24 cellular contexts compared by ENCODE assay signal in the genomic region with DNA sequence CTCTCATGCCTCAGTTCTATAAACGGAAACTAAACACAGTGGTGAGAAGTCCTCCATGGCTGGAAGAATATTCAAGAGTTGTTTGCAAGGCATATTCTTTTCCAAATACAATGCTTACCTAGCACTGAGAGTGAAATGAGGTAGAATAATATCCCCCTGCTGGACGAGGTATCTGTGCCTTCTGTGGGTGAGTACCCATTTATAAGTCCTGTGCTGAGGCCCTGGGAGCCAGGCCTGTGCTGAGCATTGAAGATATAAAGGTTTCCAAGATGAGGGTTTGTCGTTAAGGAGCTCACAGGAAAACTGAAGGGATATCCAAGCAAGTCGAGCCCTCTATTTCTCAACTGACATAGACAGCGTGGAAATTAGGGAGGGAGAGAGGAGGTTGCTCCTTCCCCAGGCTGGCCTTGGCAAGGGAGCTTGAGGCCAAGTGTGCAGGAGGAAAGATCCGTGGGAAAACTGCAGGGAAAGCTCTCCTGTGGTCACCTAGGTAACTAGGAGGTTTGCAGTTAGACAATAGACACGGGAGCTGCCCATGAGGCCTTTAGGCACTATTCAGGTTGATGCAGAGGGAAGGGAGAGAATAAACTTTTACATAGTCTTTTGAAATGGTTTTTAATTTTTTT. TPM values are rescaled to one million over a fixed set of nuclear protein-coding genes. Genes with fewer than 3 reads are reported as not detected.
DNase-seq lines count a peak whose midpoint lies in the region; ATAC-seq, FAIRE-seq and TF ChIP-seq lines count a peak whose summit lies in the region.
"Had no signal": no experiment of that assay in that cellular context is flagged by ENCODE, and none has a peak within 500 bp of the region (broad histone marks: within the 10 kb centered on the region; RNA-seq: fewer than 3 reads in every experiment).

No MANE protein-coding gene starts in this region.

- H3K23ac ChIP-seq in H1 (ENCODE audit: insufficient read length), result no peak overlapping the region

- DNase-seq in Right ventricle myocardium inferior (ENCODE audit: missing footprints), result no peak
- DNase-seq in cardiac septum (ENCODE audit: low spot score), result no peak
- DNase-seq in H1 (ENCODE audit: low read depth in 1 of 2, low spot score in 2 of 2), result no peak
- no peak for DNase-seq in transverse colon
- no peak for DNase-seq in NCI-H82 (lab: John Stamatoyannopoulos, UW)
- DNase-seq: activated CD4-positive, alpha-beta T cell treated with anti-CD3 and anti-CD28 coated beads, Interleukin-2, amount 10 ng/mL, durations not matched to agents 24 days and 14 days; activated gamma-delta T cell treated with Interleukin-2 at 50 U/mL for 16 hours; activated T-cell treated with anti-CD3 and anti-CD28 coated beads, Interleukin-2, amount 50 U/mL, for 24 hours; brain microvascular endothelial cell; CD8-positive, alpha-beta memory T cell; DMS 273 treated with DMSO at 0.1 percent for 48 hours; effector memory CD4-positive, alpha-beta T cell; foreskin fibroblast; GM23248; NCI-H187 treated with DMSO at 0.1 percent for 48 hours; stimulated activated CD4-positive, alpha-beta T cell treated with anti-CD3 and anti-CD28 coated beads, Interleukin-2, amount 100 ng/mL, for 24 hours; WERI-Rb-1 had no signal

- H3K36me3 ChIP-seq in H1 (ENCODE audit: control insufficient read depth in 2 of 4, insufficient read depth in 4 of 4, low read length in 3 of 4), result no peaks in the 10 kb centered on the region
- no peaks in the 10 kb centered on the region for H3K36me3 ChIP-seq in muscle layer of duodenum (ENCODE audit: control insufficient read depth in 1 of 2, insufficient read depth in 2 of 2, low read length in 2 of 2)
- no peaks in the 10 kb centered on the region for H3K36me3 ChIP-seq in stomach smooth muscle (ENCODE audit: control insufficient read depth in 2 of 2, insufficient read depth in 2 of 2, low read length in 2 of 2)
- no peaks in the 10 kb centered on the region for H3K36me3 ChIP-seq in transverse colon
- H3K36me3 ChIP-seq: brain microvascular endothelial cell, tibial nerve, WERI-Rb-1 had no signal

- no peak overlapping the region for H3K4ac ChIP-seq in H1 (replicated peaks; ENCODE audit: insufficient read length, low read depth, low read length)

- TF ChIP-seq EP300 in H1 (IDR thresholded peaks at IDR 0.05; ENCODE audit: borderline replicate concordance in 1 of 2, low read depth in 2 of 2, low read length in 2 of 2), result no peak
- no peak for TF ChIP-seq EP300 in transverse colon (IDR thresholded peaks at IDR 0.05; ENCODE audit: low read depth)

- POLR2A ChIA-PET in H1 (lab: Charles Lee; ENCODE audit: partially characterized antibody), result interaction anchor here (1.2 kb wide), 1 partner anchor 21 kb away, joined by 3 read pairs; no protein-coding TSS in a partner anchor

- H3K4me3 ChIP-seq in H1 (ENCODE audit: extremely low read depth in 1 of 4, insufficient read depth in 2 of 4, low read depth in 3 of 4, low read length in 4 of 4) (no peak overlapping the region), muscle layer of duodenum (ENCODE audit: low read depth in 1 of 2, low read length in 2 of 2) (no peak overlapping the region), stomach smooth muscle (ENCODE audit: low read length in 2 of 2) (no peak overlapping the region), transverse colon (no peak overlapping the region)
- H3K4me3 ChIP-seq: A549, GM23248, tibial nerve had no signal

- no peak overlapping the region for H2BK15ac ChIP-seq in H1 (ENCODE audit: low read length)

- H2BK120ac ChIP-seq in H1 (replicated peaks; ENCODE audit: low read depth, low read length), result no peak overlapping the region

- TF ChIP-seq CTCF in H1 (IDR thresholded peaks at IDR 0.05; ENCODE audit: control extremely low read depth in 1 of 3, insufficient read depth in 1 of 3, low read depth in 1 of 3, low read length in 3 of 3), result no peak
- TF ChIP-seq CTCF in transverse colon (IDR thresholded peaks at IDR 0.05), result no peak

- TF ChIP-seq RAD21 in H1 (IDR thresholded peaks at IDR 0.05 in 1 of 2, conservative IDR thresholded peaks at IDR 0.05 in 1 of 2; ENCODE audit: low read depth in 2 of 2, low read length in 2 of 2), result no peak

- H3K27ac ChIP-seq in H1 (ENCODE audit: low read depth, low read length) (no peak overlapping the region), muscle layer of duodenum (ENCODE audit: low read length) (peak overlapping the region; percentile 4), stomach smooth muscle (ENCODE audit: low read length) (peak overlapping the region; percentile 43), transverse colon (no peak overlapping the region)
- H3K27ac ChIP-seq: A549, brain microvascular endothelial cell, GM23248, tibial nerve, WERI-Rb-1 had no signal

- no peaks in the 10 kb centered on the region; a peak in 1 of 4 replicates for H3K79me2 ChIP-seq in H1 (ENCODE audit: control insufficient read depth in 1 of 2, insufficient read depth in 2 of 2, low read length in 2 of 2)

- H3K4me1 ChIP-seq in H1 (replicated peaks in 1 of 4; ENCODE audit: control insufficient read depth in 3 of 4, insufficient read depth in 4 of 4, low read length in 3 of 4), result no peaks in the 10 kb centered on the region
- peaks cover 7 to 12% of the 10 kb centered on the region in 2 donors for H3K4me1 ChIP-seq in muscle layer of duodenum (ENCODE audit: control insufficient read depth in 1 of 2, insufficient read depth in 2 of 2, low read length in 2 of 2)
- H3K4me1 ChIP-seq in stomach smooth muscle (ENCODE audit: control insufficient read depth, insufficient read depth, low read length), result peaks cover 8% of the 10 kb centered on the region
- H3K4me1 ChIP-seq in transverse colon, result peaks cover 0 to 6% (median 0%) of the 10 kb centered on the region in 4 donors

- H3K9me3 ChIP-seq in H1 (ENCODE audit: insufficient read depth in 2 of 2, low read depth in 1 of 2, low read length in 1 of 2) (no peaks in the 10 kb centered on the region), muscle layer of duodenum (ENCODE audit: control insufficient read depth in 1 of 2, low read length in 2 of 2) (no peaks in the 10 kb centered on the region), stomach smooth muscle (ENCODE audit: control insufficient read depth in 2 of 2, low read length in 2 of 2) (no peaks in the 10 kb centered on the region), transverse colon (no peaks in the 10 kb centered on the region)
- H3K9me3 ChIP-seq: tibial nerve had no signal

- 70% methylated on average over 7 of the region's 7 CpGs; no CpG with 5 or more reads in 1 of the 2 experiments for WGBS in H1 (ENCODE audit: extremely low coverage in 1 of 2, insufficient coverage in 1 of 2, insufficient read length in 1 of 2, insufficient replicate concordance in 2 of 2, low coverage in 1 of 2, low lambda C conversion rate in 2 of 2, missing lambda C conversion rate in 1 of 2), 2 experiments
- WGBS in transverse colon (ENCODE audit: low coverage in 1 of 2), 2 donors, result 56 to 74% methylated on average over 7 of the region's 7 CpGs

- H2BK20ac ChIP-seq in H1 (ENCODE audit: low read length), result no peak overlapping the region

- H3K23me2 ChIP-seq in H1 (ENCODE audit: low read depth, low read length), result no peaks in the 10 kb centered on the region

- peak overlapping the region; percentile 48; the same call in 1 of the 2 replicates for H3K18ac ChIP-seq in H1 (ENCODE audit: extremely low read depth, low read length)

- no peak for TF ChIP-seq POLR2A in H1 (IDR thresholded peaks at IDR 0.05; ENCODE audit: control extremely low read depth in 1 of 2, low read depth in 2 of 2, low read length in 2 of 2)
- TF ChIP-seq POLR2A in transverse colon (IDR thresholded peaks at IDR 0.05), result no peak

- H2AK5ac ChIP-seq in H1 (ENCODE audit: low read depth, low read length), result no peak overlapping the region

- no peak overlapping the region for H3K4me2 ChIP-seq in H1 (ENCODE audit: insufficient read depth in 1 of 2, low read depth in 2 of 2, low read length in 2 of 2)
- H3K4me2 ChIP-seq: A549 had no signal

- no peak overlapping the region for H4K91ac ChIP-seq in H1 (replicated peaks; ENCODE audit: insufficient read length, low read length)

- no peak for FAIRE-seq in H1 (lab: Jason Lieb, UNC)
- FAIRE-seq: A549, colon had no signal

- H4K20me1 ChIP-seq in H1 (replicated peaks in 1 of 2; ENCODE audit: control insufficient read depth in 1 of 2, insufficient read depth in 2 of 2, low read length in 2 of 2), result no peaks in the 10 kb centered on the region

- H4K5ac ChIP-seq in H1 (ENCODE audit: insufficient read length, low read depth, low read length), result no peak overlapping the region

- in situ Hi-C loops in transverse colon (cut with MboI; ENCODE audit: low pct_ligation_motif_present in 1 of 4, low pct_unique_long_range_greater_than_20kb in 1 of 4, low sequenced_read_pairs in 3 of 4), result no loop called here

- H2BK5ac ChIP-seq in H1 (ENCODE audit: low read depth, low read length), result no peak overlapping the region

- H2AFZ ChIP-seq in H1 (ENCODE audit: low read length), result no peak overlapping the region
- H2AFZ ChIP-seq: GM23248 had no signal

- no peaks in the 10 kb centered on the region for H3K79me1 ChIP-seq in H1 (ENCODE audit: low read depth, low read length)

- intact Hi-C loops in Right ventricle myocardium inferior (cut with DNase I), result loop anchor here (5.0 kb wide), 2 partner anchors 33 to 48 kb away; no protein-coding TSS in a partner anchor
- intact Hi-C loops in cardiac septum (cut with DNase I), result no loop called here
- intact Hi-C loops in transverse colon (cut with DNase I; ENCODE audit: low total_unique reads), result loop anchor here (10.0 kb wide), 1 partner anchor 1360 kb away; no protein-coding TSS in a partner anchor

- H3K14ac ChIP-seq in H1 (ENCODE audit: insufficient read length), result no peak overlapping the region

- no peak overlapping the region for H2BK12ac ChIP-seq in H1 (ENCODE audit: low read depth, low read length)

- H3K9ac ChIP-seq in H1 (replicated peaks in 1 of 4; ENCODE audit: extremely low read depth in 1 of 4, low read depth in 3 of 4, low read length in 3 of 4), result no peak overlapping the region
- peak overlapping the region in 1 of 2 donors; percentile 6 for H3K9ac ChIP-seq in stomach smooth muscle (ENCODE audit: low read length in 2 of 2)
- H3K9ac ChIP-seq: GM23248 had no signal

- CTCF ChIA-PET in H1 (lab: Charles Lee; ENCODE audit: partially characterized antibody), result interaction anchor here (0.7 to 0.8 kb wide), 3 partner anchors 8 to 700 kb away, joined by 3 to 4 read pairs (median 3); no protein-coding TSS in a partner anchor

- ATAC-seq in Right ventricle myocardium inferior (peak; percentile 55), HG02840 (IDR thresholded peaks at IDR 0.05; ENCODE audit: low FRiP score, unreplicated experiment) (no peak)
- ATAC-seq: A549 had no signal

- H3K27me3 ChIP-seq in H1 (replicated peaks in 1 of 4; ENCODE audit: control insufficient read depth in 3 of 4, extremely low read depth in 1 of 4, insufficient read depth in 3 of 4, low read length in 3 of 4), result no peaks in the 10 kb centered on the region
- H3K27me3 ChIP-seq in muscle layer of duodenum (ENCODE audit: low read depth, low read length), result no peaks in the 10 kb centered on the region
- no peaks in the 10 kb centered on the region for H3K27me3 ChIP-seq in stomach smooth muscle (ENCODE audit: control insufficient read depth in 1 of 2, insufficient read depth in 2 of 2, low read length in 2 of 2)
- H3K27me3 ChIP-seq in transverse colon, result no peaks in the 10 kb centered on the region
- H3K27me3 ChIP-seq: brain microvascular endothelial cell, tibial nerve had no signal

- no peak overlapping the region for H4K8ac ChIP-seq in H1 (ENCODE audit: extremely low read depth, insufficient read depth, low read length)

- H3K56ac ChIP-seq in H1 (replicated peaks; ENCODE audit: insufficient read length, low read depth, low read length), result no peak overlapping the region

RNA-seq across cellular contexts. Expression of gene PTPRM, which starts 17.6 kb away (rescaled TPM):
- total RNA-seq in Right ventricle myocardium inferior (102 TPM), cardiac septum (132 TPM), transverse colon (10 to 100 TPM; 22.5 to 92.5 (median 39.2) TPM)
- 4.1 and 5.7 TPM in 2 replicates for total RNA-seq in H1 (2021; fragmentation: NEBNext Ultra II Directional; extraction: Animal tissue kit (Norgen Biotek cat#: 25700))
- 5.6 and 7.0 TPM in 2 replicates for polyA plus RNA-seq in H1 (2011; rRNA removed)
- 6.0 TPM for polyA plus RNA-seq in H1 (2011; cell fraction: cytosol; rRNA removed)
- polyA plus RNA-seq in H1 (2011; cell fraction: nucleus; rRNA removed), result 19.5 TPM
- 4.0 to 5.9 TPM (median 4.6 TPM) in 4 replicates for polyA plus RNA-seq in H1 (2012, experiment 1 of 2)
- polyA plus RNA-seq in H1 (2012, experiment 2 of 2), result 0.30 TPM
- polyA plus RNA-seq in H1 (2013, experiment 1 of 2), result 7.0 TPM
- 7.4 TPM for polyA plus RNA-seq in H1 (2013, experiment 2 of 2)
- polyA minus RNA-seq in H1 (2011; rRNA and poly(A)+ RNA removed), result 14.5 and 16.0 TPM in 2 replicates
- 9.4 TPM for polyA minus RNA-seq in H1 (2011; cell fraction: cytosol; rRNA and poly(A)+ RNA removed)
- 45.9 TPM for polyA minus RNA-seq in H1 (2011; cell fraction: nucleus; rRNA and poly(A)+ RNA removed)
- total RNA-seq: OCI-LY7 had no signal

Comparison
In these comparisons a context has a peak if more than half of its experiments do, and no peak if none do; other contexts are left out.
1. H3K27ac ChIP-seq: peak in muscle layer of duodenum (single experiment) and stomach smooth muscle (single experiment); none in H1 (single experiment) and transverse colon (0 of 4).